In genomic region chr3:30440880-30441279, GRCh38 we compare ENCODE assay signal across 1 cellular context.
TF ChIP-seq lines count a peak whose summit lies in the region.

No MANE protein-coding gene starts in this region.

TF ChIP-seq in GM23338, 12 proteins besides CTCF, POLR2A, EP300 and RAD21:
- TF ChIP-seq ZNF462 (CRISPR knock-in tag; IDR thresholded peaks at IDR 0.05) (no peak), JUNB (IDR thresholded peaks at IDR 0.05; ENCODE audit: unreplicated experiment) (no peak), STAT1 (IDR thresholded peaks at IDR 0.05; ENCODE audit: unreplicated experiment) (no peak), ETS1 (IDR thresholded peaks at IDR 0.05) (no peak), EZH2phosphoT487 (IDR thresholded peaks at IDR 0.05; ENCODE audit: unreplicated experiment) (no peak)
TF ChIP-seq in GM23338: peak in this region for 0.
